In genomic region chr10:63628526-63629362, GRCh38 we compare ENCODE assay signal across 7 cellular contexts.
DNase-seq lines count a peak whose midpoint lies in the region; ATAC-seq, FAIRE-seq and TF ChIP-seq lines count a peak whose summit lies in the region.

No MANE protein-coding gene starts in this region.

- H3K27ac ChIP-seq in RWPE1 (peak overlapping the region; percentile 100), coronary artery (peak overlapping the region; percentile 98 to 99)

- no peak for TF ChIP-seq CTCF in RWPE1 (conservative IDR thresholded peaks at IDR 0.05; ENCODE audit: low read depth)
- TF ChIP-seq CTCF in coronary artery (IDR thresholded peaks at IDR 0.05) = no peak

- POLR2A ChIA-PET in RWPE1 (lab: Yijun Ruan, JAX; ENCODE audit: low non-redundant PET) = interaction anchor here (1.5 kb wide), 1 partner anchor 107 kb away, joined by 3 read pairs; the partner anchor contains the start of gene REEP3

- no peaks in the 10 kb centered on the region for H3K36me3 ChIP-seq in H7 (replicated peaks; ENCODE audit: control insufficient read depth, insufficient read depth, low read length)

- DNase-seq in GM12892 (ENCODE audit: insufficient read length) (no peak), H7 (peak; percentile 38), LoVo (ENCODE audit: low spot score) (peak; percentile 80), RWPE1 (ENCODE audit: low spot score) (peak; percentile 40), coronary artery (ENCODE audit: low spot score) (peak; percentile 76), left kidney (ENCODE audit: low read depth, low spot score) (peak; percentile 93)
- peak; percentile 18 for DNase-seq in stimulated activated naive CD8-positive, alpha-beta T cell treated with anti-CD3 and anti-CD28 coated beads, Interleukin-15, Interleukin-2, amounts not matched to agents 100 U/mL and 50 U/mL, for 24 hours

- peak; percentile 30; the same call in 1 of the 2 replicates for TF ChIP-seq POLR2A in GM12892 (IDR thresholded peaks at IDR 0.05; ENCODE audit: low read depth, low read length)

- CTCF ChIA-PET in RWPE1 (lab: Yijun Ruan, JAX) = interaction anchor here (0.6 to 1.3 kb wide), 15 partner anchors 47 to 462 kb away, joined by 3 to 12 read pairs (median 3); partner anchors contain the start of gene JMJD1C

- no peaks in the 10 kb centered on the region for H3K27me3 ChIP-seq in H7 (ENCODE audit: control insufficient read depth, insufficient read depth, low read length)

- FAIRE-seq in GM12892 (lab: Jason Lieb, UNC) = peak; percentile 84

- H3K4me3 ChIP-seq in H7 (ENCODE audit: insufficient read depth, low read depth, low read length) (no peak overlapping the region), coronary artery (peak overlapping the region; percentile 77)

- ATAC-seq in stimulated activated naive CD8-positive, alpha-beta T cell treated with anti-CD3 and anti-CD28 coated beads, Interleukin-15, Interleukin-2, amounts not matched to agents 100 U/mL and 50 U/mL, for 24 hours = no peak
